ENCODE assay signal across 12 cellular contexts in the genomic region with DNA sequence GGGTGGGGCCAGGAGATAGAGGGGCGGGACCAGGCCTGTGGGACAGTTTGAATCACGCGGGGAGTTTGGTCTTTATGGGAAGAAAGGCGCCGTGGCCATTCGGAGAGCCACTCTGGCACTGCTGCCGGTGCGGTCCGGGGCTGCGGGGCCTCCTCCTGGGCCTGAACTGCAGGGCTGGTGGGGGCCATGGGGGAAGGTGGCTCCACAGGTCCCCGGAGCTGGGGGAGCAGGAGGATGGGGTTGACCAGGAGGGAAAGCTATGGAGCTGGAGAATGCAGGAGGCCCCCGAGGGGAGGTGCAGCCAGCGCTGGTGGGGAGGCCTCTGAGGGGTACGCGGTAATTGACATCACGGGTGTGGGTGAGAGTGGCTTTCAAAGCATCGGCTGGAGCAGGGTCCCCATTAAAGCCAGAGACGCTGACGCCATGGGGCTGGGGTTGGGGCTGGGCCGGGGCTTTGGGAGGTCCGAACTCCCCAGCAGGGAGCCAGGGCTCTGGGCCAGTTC. TPM values are rescaled to one million over a fixed set of nuclear protein-coding genes. Genes with fewer than 3 reads are reported as not detected.
DNase-seq lines count a peak whose midpoint lies in the region; ATAC-seq and TF ChIP-seq lines count a peak whose summit lies in the region.
"Had no signal": no experiment of that assay in that cellular context is flagged by ENCODE, and none has a peak within 500 bp of the region (broad histone marks: within the 10 kb centered on the region; RNA-seq: fewer than 3 reads in every experiment).

No MANE protein-coding gene starts in this region.

- H3K4me3 ChIP-seq in mammary epithelial cell (replicated peaks in 1 of 3; ENCODE audit: insufficient read depth in 1 of 3, low read depth in 2 of 3, low read length in 3 of 3) (no peak overlapping the region), breast epithelium (peak overlapping the region in 1 of 3 donors; percentile 39), PC-3 (ENCODE audit: low read length) (peak overlapping the region; percentile 43; the same call in 1 of the 2 replicates), iPS-18c (ENCODE audit: insufficient read depth, low read depth, low read length) (peak overlapping the region; percentile 5; the same call in 1 of the 2 replicates), suprapubic skin (peak overlapping the region; percentile 13), thyroid gland (replicated peaks in 1 of 3) (no peak overlapping the region)

- H2AFZ ChIP-seq in mammary epithelial cell (ENCODE audit: low read depth, low read length) (no peak overlapping the region), PC-3 (ENCODE audit: low read length) (peak overlapping the region; percentile 58)

- H3K27ac ChIP-seq in mammary epithelial cell (ENCODE audit: insufficient read depth, low read depth, low read length) (no peak overlapping the region), breast epithelium (no peak overlapping the region), PC-3 (ENCODE audit: low read length) (no peak overlapping the region), suprapubic skin (no peak overlapping the region), thyroid gland (no peak overlapping the region)
- H3K27ac ChIP-seq: dorsolateral prefrontal cortex, gastrocnemius medialis had no signal

- H3K9ac ChIP-seq in mammary epithelial cell (ENCODE audit: insufficient read depth, low read length) (no peak overlapping the region), PC-3 (ENCODE audit: low read length) (no peak overlapping the region)

- H3K27me3 ChIP-seq in mammary epithelial cell (ENCODE audit: insufficient read depth, low read length) = peaks cover 55% of the 10 kb centered on the region
- H3K27me3 ChIP-seq in breast epithelium = peaks cover 25 to 71% of the 10 kb centered on the region in 2 donors
- peaks cover 63% of the 10 kb centered on the region for H3K27me3 ChIP-seq in PC-3 (ENCODE audit: low read length)
- H3K27me3 ChIP-seq in suprapubic skin = peaks cover 99% of the 10 kb centered on the region
- peaks cover 39% of the 10 kb centered on the region for H3K27me3 ChIP-seq in thyroid gland

- ATAC-seq in PC-3 = peak; percentile 47
- no peak for ATAC-seq in GM21576 (IDR thresholded peaks at IDR 0.05; ENCODE audit: unreplicated experiment)

- no peaks in the 10 kb centered on the region for H3K79me2 ChIP-seq in mammary epithelial cell (ENCODE audit: insufficient read depth, low read length)
- no peaks in the 10 kb centered on the region for H3K79me2 ChIP-seq in PC-3 (ENCODE audit: low read length)

- WGBS in mammary epithelial cell (ENCODE audit: low coverage, missing lambda C conversion rate) = 8% methylated on average over 6 of the region's 21 CpGs
- WGBS in suprapubic skin = 11% methylated on average over 18 of the region's 21 CpGs
- WGBS in thyroid gland, 2 donors = 7 to 16% methylated on average over 17 to 18 of the region's 21 CpGs

- TF ChIP-seq POLR2A in breast epithelium (IDR thresholded peaks at IDR 0.05) (no peak), suprapubic skin (IDR thresholded peaks at IDR 0.05) (no peak), thyroid gland (IDR thresholded peaks at IDR 0.05) (no peak)

- intact Hi-C loops in mammary epithelial cell (cut with micrococcal nuclease) = loop anchor here (1.0 to 10.0 kb wide), 4 partner anchors 36 to 214 kb away; partner anchors contain the start of gene MRGBP
- intact Hi-C loops in breast epithelium (cut with DNase I; ENCODE audit: low total_unique reads) = loop anchor here (5.0 kb wide), 1 partner anchor 116 kb away; no protein-coding TSS in a partner anchor
- intact Hi-C loops in PC-3 (cut with micrococcal nuclease) = loop anchor here (1.0 to 2.0 kb wide), 3 partner anchors 36 to 136 kb away; no protein-coding TSS in a partner anchor
- intact Hi-C loops in thyroid gland (cut with DNase I) = loop anchor here (2.0 to 5.0 kb wide), 2 partner anchors 36 to 106 kb away; no protein-coding TSS in a partner anchor

- dilution Hi-C loops in mammary epithelial cell (cut with HindIII; ENCODE audit: low sequenced_read_pairs) = no loop called here

- peak overlapping the region; percentile 59 for H3K4me2 ChIP-seq in mammary epithelial cell (ENCODE audit: insufficient read depth, low read depth, low read length)
- H3K4me2 ChIP-seq in PC-3 (ENCODE audit: low read length) = peak overlapping the region; percentile 83

- no peaks in the 10 kb centered on the region for H3F3A ChIP-seq in PC-3 (ENCODE audit: low read length, unreplicated experiment)

- DNase-seq in mammary epithelial cell = no peak
- DNase-seq in breast epithelium (ENCODE audit: low spot score in 2 of 2) = no peak
- no peak for DNase-seq in PC-3
- no peak for DNase-seq in suprapubic skin (ENCODE audit: low spot score in 2 of 2)
- DNase-seq in Kasumi-1 (lab: John Stamatoyannopoulos, UW) = no peak
- no peak for DNase-seq in thyroid gland

- POLR2A ChIA-PET in PC-3 (lab: Charles Lee; ENCODE audit: unreplicated experiment) = no interaction called here

- CTCF ChIA-PET in mammary epithelial cell (lab: Charles Lee; ENCODE audit: low non-redundant PET) = interaction anchor here (1.2 kb wide), 1 partner anchor 36 kb away, joined by 4 read pairs; no protein-coding TSS in a partner anchor
- CTCF ChIA-PET in PC-3 (lab: Charles Lee) = interaction anchor here (0.6 to 1.8 kb wide), 4 partner anchors 29 to 133 kb away, joined by 3 to 34 read pairs (median 4); no protein-coding TSS in a partner anchor

- in situ Hi-C loops in mammary epithelial cell (cut with MboI; ENCODE audit: low sequenced_read_pairs in 2 of 2) = loop anchor here in 1 of 2 donors (25.0 kb wide), 1 partner anchor 121 kb away; no protein-coding TSS in a partner anchor

- no peaks in the 10 kb centered on the region for H3K4me1 ChIP-seq in mammary epithelial cell (ENCODE audit: insufficient read depth, low read length)
- H3K4me1 ChIP-seq in breast epithelium = peaks cover 6 to 15% of the 10 kb centered on the region in 2 donors
- peaks cover 3% of the 10 kb centered on the region; the same call in 1 of the 2 replicates for H3K4me1 ChIP-seq in PC-3 (ENCODE audit: insufficient read depth, low read length)
- peaks cover 45% of the 10 kb centered on the region for H3K4me1 ChIP-seq in suprapubic skin
- H3K4me1 ChIP-seq in thyroid gland = peaks cover 0 to 19% of the 10 kb centered on the region in 2 donors

- TF ChIP-seq EP300 in suprapubic skin (IDR thresholded peaks at IDR 0.05) = no peak

- BruUV-seq in mammary epithelial cell (replicated peaks; lab: Mats Ljungman, UMichigan) (no TSS peak), PC-3 (replicated peaks; lab: Mats Ljungman, UMichigan) (no TSS peak)

- H3K9me2 ChIP-seq in PC-3 (replicated peaks; ENCODE audit: low read length) = no peaks in the 10 kb centered on the region

- no peak for TF ChIP-seq CTCF in mammary epithelial cell (conservative IDR thresholded peaks at IDR 0.05 in 1 of 2, IDR thresholded peaks at IDR 0.05 in 1 of 2; ENCODE audit: extremely low read depth in 1 of 2, insufficient read depth in 1 of 2, low read depth in 1 of 2, low read length in 2 of 2)
- no peak for TF ChIP-seq CTCF in breast epithelium (IDR thresholded peaks at IDR 0.05)
- no peak for TF ChIP-seq CTCF in PC-3 (conservative IDR thresholded peaks at IDR 0.05; ENCODE audit: low read depth, low read length)
- no peak for TF ChIP-seq CTCF in suprapubic skin (IDR thresholded peaks at IDR 0.05)
- TF ChIP-seq CTCF in thyroid gland (IDR thresholded peaks at IDR 0.05) = no peak

- H4K20me1 ChIP-seq in mammary epithelial cell (ENCODE audit: insufficient read depth, low read length) (peaks cover 8% of the 10 kb centered on the region), PC-3 (ENCODE audit: low read length) (no peaks in the 10 kb centered on the region)

- H3K9me3 ChIP-seq in mammary epithelial cell (replicated peaks; ENCODE audit: insufficient read depth, low read length) = peaks cover 4% of the 10 kb centered on the region
- H3K9me3 ChIP-seq in breast epithelium = peaks cover 0 to 4% of the 10 kb centered on the region in 2 donors
- no peaks in the 10 kb centered on the region for H3K9me3 ChIP-seq in PC-3 (ENCODE audit: low read length)
- H3K9me3 ChIP-seq in iPS-18c (ENCODE audit: control insufficient read depth, insufficient read depth, low read length) = peaks cover 6% of the 10 kb centered on the region
- H3K9me3 ChIP-seq in suprapubic skin = no peaks in the 10 kb centered on the region
- H3K9me3 ChIP-seq in thyroid gland = no peaks in the 10 kb centered on the region
- H3K9me3 ChIP-seq: gastrocnemius medialis had no signal

- H3K36me3 ChIP-seq in mammary epithelial cell (ENCODE audit: insufficient read depth, low read length) (no peaks in the 10 kb centered on the region), breast epithelium (no peaks in the 10 kb centered on the region), PC-3 (ENCODE audit: low read depth, low read length) (no peaks in the 10 kb centered on the region), suprapubic skin (no peaks in the 10 kb centered on the region), thyroid gland (no peaks in the 10 kb centered on the region)
- H3K36me3 ChIP-seq: gastrocnemius medialis had no signal

RNA-seq across cellular contexts. Expression of gene BHLHE23, which starts 1.8 kb away (rescaled TPM):
- total RNA-seq in mammary epithelial cell = not detected
- not detected for polyA plus RNA-seq in mammary epithelial cell
- polyA minus RNA-seq in mammary epithelial cell = not detected
- total RNA-seq in breast epithelium = not detected
- not detected in 2 replicates for total RNA-seq in PC-3 (2014; rRNA removed)
- total RNA-seq in suprapubic skin = not detected
- not detected for total RNA-seq in thyroid gland
- total RNA-seq: activated naive CD4-positive, alpha-beta T cell treated with anti-CD3 and anti-CD28 coated beads for 36 hours; dorsolateral prefrontal cortex; gastrocnemius medialis; liver had no signal
- polyA plus RNA-seq: liver had no signal

RNA-seq across cellular contexts. Expression of gene SLC17A9, which starts 56.1 kb away (rescaled TPM):
- total RNA-seq in mammary epithelial cell = under 1 TPM; 0.33 to 0.67 TPM
- 0.09 TPM for polyA plus RNA-seq in mammary epithelial cell
- not detected for polyA minus RNA-seq in mammary epithelial cell
- 1 to 10 TPM; 2.2 to 4.9 (median 2.7) TPM for total RNA-seq in breast epithelium
- total RNA-seq in PC-3 (2014; rRNA removed) = not detected in 2 replicates
- total RNA-seq in suprapubic skin = 1 to 10 TPM in 1 of 4 donors, under 1 TPM in 3; 0.10 to 2.1 (median 0.66) TPM
- total RNA-seq in thyroid gland = 1 to 10 TPM in 2 of 4 donors, under 1 TPM in 2; 0.68 to 1.6 (median 1.00) TPM

Comparison
In these comparisons a context has a peak if more than half of its experiments do, and no peak if none do; other contexts are left out.
1. H3K4me3 ChIP-seq: peak in PC-3 (single experiment), iPS-18c (single experiment) and suprapubic skin (single experiment); none in mammary epithelial cell (0 of 3) and thyroid gland (0 of 3).